22 cellular contexts compared by ENCODE assay signal in the genomic region with DNA sequence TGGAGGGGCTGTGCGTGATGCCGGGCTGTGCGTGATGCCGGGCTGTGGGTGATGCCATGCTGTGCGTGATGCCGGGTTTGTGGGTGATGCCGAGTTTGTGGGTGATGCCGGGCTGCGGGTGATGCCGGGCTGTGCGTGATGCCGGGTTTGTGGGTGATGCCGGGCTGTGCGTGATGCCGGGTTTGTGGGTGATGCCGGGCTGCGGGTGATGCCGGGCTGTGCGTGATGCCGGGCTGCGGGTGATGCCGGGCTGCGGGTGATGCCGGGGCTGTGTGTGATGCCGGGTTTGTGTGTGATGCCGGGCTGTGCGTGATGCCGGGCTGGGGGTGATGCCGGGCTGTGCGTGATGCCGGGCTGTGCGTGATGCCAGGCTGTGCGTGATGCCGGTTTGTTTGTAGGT.
DNase-seq lines count a peak whose midpoint lies in the region; ATAC-seq, FAIRE-seq and TF ChIP-seq lines count a peak whose summit lies in the region.
"Had no signal": no experiment of that assay in that cellular context is flagged by ENCODE, and none has a peak within 500 bp of the region (broad histone marks: within the 10 kb centered on the region; RNA-seq: fewer than 3 reads in every experiment).

No MANE protein-coding gene starts in this region.

- H3K27me3 Mint-ChIP-seq in CD8-positive, alpha-beta T cell (ENCODE audit: low read depth), result no peaks in the 10 kb centered on the region
- H3K27me3 Mint-ChIP-seq in activated B cell treated with CpG ODN at 0.5 μM for 24 hours, result no peaks in the 10 kb centered on the region
- no peaks in the 10 kb centered on the region for H3K27me3 Mint-ChIP-seq in natural killer cell (ENCODE audit: low read depth in 2 of 2)
- no peaks in the 10 kb centered on the region for H3K27me3 Mint-ChIP-seq in activated T-cell treated with anti-CD3 and anti-CD28 coated beads, Interleukin-2, amount 50 U/mL, for 24 hours

- no peak overlapping the region for H3K27ac ChIP-seq in CD8-positive, alpha-beta T cell (ENCODE audit: low read depth, low read length)
- H3K27ac ChIP-seq in ascending aorta, result no peak overlapping the region
- H3K27ac ChIP-seq: GM23248, HL-60, PC-9, SJSA1 had no signal

- no peaks in the 10 kb centered on the region for H3K9me3 Mint-ChIP-seq in CD8-positive, alpha-beta T cell
- H3K9me3 Mint-ChIP-seq in activated B cell treated with CpG ODN at 0.5 μM for 24 hours, result no peaks in the 10 kb centered on the region
- no peaks in the 10 kb centered on the region for H3K9me3 Mint-ChIP-seq in natural killer cell
- H3K9me3 Mint-ChIP-seq in activated T-cell treated with anti-CD3 and anti-CD28 coated beads, Interleukin-2, amount 50 U/mL, for 24 hours, result no peaks in the 10 kb centered on the region

- peaks cover 11% of the 10 kb centered on the region for H3K36me3 Mint-ChIP-seq in CD8-positive, alpha-beta T cell
- H3K36me3 Mint-ChIP-seq in activated B cell treated with CpG ODN at 0.5 μM for 24 hours (ENCODE audit: low read depth) (peaks cover 16% of the 10 kb centered on the region), natural killer cell (no peaks in the 10 kb centered on the region)
- peaks cover 9% of the 10 kb centered on the region for H3K36me3 Mint-ChIP-seq in activated T-cell treated with anti-CD3 and anti-CD28 coated beads, Interleukin-2, amount 50 U/mL, for 24 hours (ENCODE audit: low read depth)

- no peaks in the 10 kb centered on the region for H3K27me3 ChIP-seq in CD8-positive, alpha-beta T cell (ENCODE audit: insufficient read depth, low read length)
- H3K27me3 ChIP-seq in ascending aorta, result no peaks in the 10 kb centered on the region
- H3K27me3 ChIP-seq: SJSA1 had no signal

- no peak for TF ChIP-seq CTCF in CD8-positive, alpha-beta T cell (IDR thresholded peaks at IDR 0.05)
- no peak for TF ChIP-seq CTCF in activated B cell treated with CpG ODN at 0.5 μM for 24 hours (IDR thresholded peaks at IDR 0.05)
- TF ChIP-seq CTCF in natural killer cell (IDR thresholded peaks at IDR 0.05), result no peak
- TF ChIP-seq CTCF in ascending aorta (IDR thresholded peaks at IDR 0.05), result no peak

- H3K4me3 ChIP-seq in CD8-positive, alpha-beta T cell (ENCODE audit: low read depth, low read length), result no peak overlapping the region
- no peak overlapping the region for H3K4me3 ChIP-seq in ascending aorta
- H3K4me3 ChIP-seq: GM23248, PC-9, SJSA1 had no signal

- H3K4me3 Mint-ChIP-seq in CD8-positive, alpha-beta T cell, result no peak overlapping the region
- no peak overlapping the region for H3K4me3 Mint-ChIP-seq in activated B cell treated with CpG ODN at 0.5 μM for 24 hours
- peak overlapping the region; percentile 45 for H3K4me3 Mint-ChIP-seq in natural killer cell
- no peak overlapping the region for H3K4me3 Mint-ChIP-seq in activated T-cell treated with anti-CD3 and anti-CD28 coated beads, Interleukin-2, amount 50 U/mL, for 24 hours

- H3K36me3 ChIP-seq in CD8-positive, alpha-beta T cell (ENCODE audit: insufficient read depth, low read length), result no peaks in the 10 kb centered on the region
- H3K36me3 ChIP-seq in ascending aorta, result peaks cover 0 to 8% of the 10 kb centered on the region in 2 donors
- H3K36me3 ChIP-seq: SJSA1 had no signal

- POLR2A ChIA-PET in CD8-positive, alpha-beta T cell (lab: Charles Lee), result no interaction called here
- POLR2A ChIA-PET in activated B cell treated with CpG ODN at 0.5 μM for 24 hours (lab: Charles Lee), result interaction anchor here (1.2 to 15.9 kb wide), 4 partner anchors 10 to 103 kb away, joined by 6 to 207 read pairs (median 8); no protein-coding TSS in a partner anchor

- peak overlapping the region; percentile 45 for H3K27ac Mint-ChIP-seq in CD8-positive, alpha-beta T cell
- H3K27ac Mint-ChIP-seq in activated B cell treated with CpG ODN at 0.5 μM for 24 hours (peak overlapping the region; percentile 96), natural killer cell (peak overlapping the region; percentile 36 to 88)
- no peak overlapping the region for H3K27ac Mint-ChIP-seq in activated T-cell treated with anti-CD3 and anti-CD28 coated beads, Interleukin-2, amount 50 U/mL, for 24 hours

- CTCF ChIA-PET in CD8-positive, alpha-beta T cell (lab: Charles Lee), result interaction anchor here (1.1 kb wide), 1 partner anchor 18 kb away, joined by 3 read pairs; no protein-coding TSS in a partner anchor
- CTCF ChIA-PET in activated B cell treated with CpG ODN at 0.5 μM for 24 hours (lab: Charles Lee), result interaction anchor here (1.6 kb wide), 1 partner anchor 126 kb away, joined by 4 read pairs; no protein-coding TSS in a partner anchor

- peaks cover 55% of the 10 kb centered on the region for H3K4me1 Mint-ChIP-seq in CD8-positive, alpha-beta T cell (ENCODE audit: low read depth)
- H3K4me1 Mint-ChIP-seq in activated B cell treated with CpG ODN at 0.5 μM for 24 hours (peaks cover 94% of the 10 kb centered on the region), natural killer cell (peaks cover 46 to 79% of the 10 kb centered on the region in 2 donors)
- peaks cover 65% of the 10 kb centered on the region for H3K4me1 Mint-ChIP-seq in activated T-cell treated with anti-CD3 and anti-CD28 coated beads, Interleukin-2, amount 50 U/mL, for 24 hours (ENCODE audit: low read depth)

- H3K4me1 ChIP-seq in CD8-positive, alpha-beta T cell (ENCODE audit: insufficient read depth, low read length), result peaks cover 57% of the 10 kb centered on the region
- peaks cover 0 to 5% of the 10 kb centered on the region in 2 donors for H3K4me1 ChIP-seq in ascending aorta
- H3K4me1 ChIP-seq: SJSA1 had no signal

- H3K9me3 ChIP-seq in CD8-positive, alpha-beta T cell (ENCODE audit: low read length), result no peaks in the 10 kb centered on the region
- H3K9me3 ChIP-seq in ascending aorta, result no peaks in the 10 kb centered on the region
- H3K9me3 ChIP-seq: SJSA1 had no signal

- intact Hi-C loops in CD8-positive, alpha-beta T cell (cut with DNase I, micrococcal nuclease), result no loop called here
- intact Hi-C loops in activated B cell treated with CpG ODN at 0.5 μM for 24 hours (cut with micrococcal nuclease), result no loop called here
- intact Hi-C loops in natural killer cell (cut with micrococcal nuclease), result loop anchor here (5.0 kb wide), 1 partner anchor 177 kb away; the partner anchor contains the start of gene EEF1AKMT2
- intact Hi-C loops in ascending aorta (cut with DNase I), result no loop called here

- DNase-seq in CD8-positive, alpha-beta T cell, result no peak
- no peak for DNase-seq in activated B cell treated with CpG ODN at 0.5 μM for 24 hours
- DNase-seq in natural killer cell, result no peak
- DNase-seq in urothelium cell line (ENCODE audit: low spot score), result no peak
- no peak for DNase-seq in activated T-cell treated with anti-CD3 and anti-CD28 coated beads, Interleukin-2, amount 50 U/mL, for 24 hours
- DNase-seq in NCI-H446 (lab: John Stamatoyannopoulos, UW), result no peak
- no peak for DNase-seq in ascending aorta (ENCODE audit: low spot score in 2 of 2)
- DNase-seq: ACHN, AML-193, DMS 273 treated with DMSO at 0.1 percent for 48 hours, GF-D8, GM23248, HCEC 1CT, MV-4-11, NCI-H1417, NCI-H1930, PC-9 had no signal

- ATAC-seq in CD8-positive, alpha-beta T cell, result no peak
- no peak for ATAC-seq in activated B cell treated with CpG ODN at 0.5 μM for 24 hours (ENCODE audit: low read depth)
- ATAC-seq in natural killer cell, result no peak

- peak; percentile 83 for FAIRE-seq in urothelium cell line (lab: Jason Lieb, UNC)
- FAIRE-seq: GM12891, GM18507, HTR-8/SVneo had no signal
